Comparison of ENCODE assay signal across 8 cellular contexts in genomic region chr11:15224466-15224865, GRCh38.
"Had no signal": no experiment of that assay in that cellular context is flagged by ENCODE, and none has a peak within 500 bp of the region (broad histone marks: within the 10 kb centered on the region; RNA-seq: fewer than 3 reads in every experiment).

No MANE protein-coding gene starts in this region.

- ATAC-seq: HCT116, HepG2 had no signal

- H3K9me3 ChIP-seq: HAP-1 had no signal

- H3K36me3 ChIP-seq: HAP-1 had no signal

- H3K9me3 Mint-ChIP-seq: IgD-negative memory B cell had no signal

- H3K27ac ChIP-seq: HL-60 had no signal

- H3K36me3 Mint-ChIP-seq: IgD-negative memory B cell had no signal

- H3K27ac Mint-ChIP-seq: IgD-negative memory B cell had no signal

- H3K4me3 Mint-ChIP-seq: IgD-negative memory B cell had no signal

- DNase-seq: GOT3, H7, KBM-7 had no signal

- H3K4me1 Mint-ChIP-seq: IgD-negative memory B cell had no signal

- H3K4me3 ChIP-seq: HAP-1 had no signal

- H3K4me1 ChIP-seq: HAP-1 had no signal
